ENCODE assay signal across 11 cellular contexts in genomic region chr2:60530228-60530627, GRCh38. TPM values are rescaled to one million over a fixed set of nuclear protein-coding genes. Genes with fewer than 3 reads are reported as not detected.
A peak's percentile ranks its signal among the peaks of the same experiment; 100 is the strongest.
DNase-seq lines count a peak whose midpoint lies in the region; ATAC-seq and TF ChIP-seq lines count a peak whose summit lies in the region.
"Had no signal": no experiment of that assay in that cellular context is flagged by ENCODE, and none has a peak within 500 bp of the region (broad histone marks: within the 10 kb centered on the region; RNA-seq: fewer than 3 reads in every experiment).

No MANE protein-coding gene starts in this region.

- H3K36me3 ChIP-seq in breast epithelium (no peaks in the 10 kb centered on the region), OCI-LY7 (ENCODE audit: insufficient read depth, low read length) (peaks cover 86% of the 10 kb centered on the region)

- H3K27me3 ChIP-seq in breast epithelium (no peaks in the 10 kb centered on the region), foreskin keratinocyte (no peaks in the 10 kb centered on the region)

- peaks cover 24% of the 10 kb centered on the region for H3K4me1 Mint-ChIP-seq in MCF 10A (ENCODE audit: insufficient read depth, unreplicated experiment)
- H3K4me1 Mint-ChIP-seq in stimulated activated naive B cell treated with anti-CD40 and anti-IgM and Interleukin-4, amounts not matched to agents 10 μg/mL and 1 μg/mL and 100 μg/mL, for 72 hours, result peaks cover 87 to 99% of the 10 kb centered on the region in 2 donors

- CTCF ChIA-PET in MCF 10A (lab: Yijun Ruan, JAX), result interaction anchor here (0.6 to 1.1 kb wide), 3 partner anchors 8 to 508 kb away, joined by 3 to 5 read pairs (median 4); no protein-coding TSS in a partner anchor
- CTCF ChIA-PET in OCI-LY7 (lab: Charles Lee; ENCODE audit: unreplicated experiment), result no interaction called here

- BruUV-seq in MCF 10A (replicated peaks; lab: Mats Ljungman, UMichigan) (no TSS peak), OCI-LY7 (replicated peaks; lab: Mats Ljungman, UMichigan) (no TSS peak)

- H3K27me3 Mint-ChIP-seq in MCF 10A (ENCODE audit: insufficient read depth, unreplicated experiment), result no peaks in the 10 kb centered on the region
- H3K27me3 Mint-ChIP-seq in stimulated activated naive B cell treated with anti-CD40 and anti-IgM and Interleukin-4, amounts not matched to agents 10 μg/mL and 1 μg/mL and 100 μg/mL, for 72 hours, result no peaks in the 10 kb centered on the region

- no peaks in the 10 kb centered on the region for H3K9me3 ChIP-seq in breast epithelium
- no peaks in the 10 kb centered on the region for H3K9me3 ChIP-seq in OCI-LY7 (ENCODE audit: low read length)

- H3K4me3 ChIP-seq in breast epithelium, result peak overlapping the region in 1 of 3 donors; percentile 29
- H3K4me3 ChIP-seq in OCI-LY7 (ENCODE audit: low read depth, low read length, poor library complexity, severe bottlenecking), result no peak overlapping the region
- H3K4me3 ChIP-seq: K562 had no signal

- TF ChIP-seq POLR2A in breast epithelium (IDR thresholded peaks at IDR 0.05), result no peak

- peak overlapping the region in 1 of 2 donors; percentile 57 for H3K27ac ChIP-seq in breast epithelium
- H3K27ac ChIP-seq in OCI-LY7 (ENCODE audit: low read depth, low read length, poor library complexity, severe bottlenecking), result peak overlapping the region; percentile 7
- H3K27ac ChIP-seq in foreskin keratinocyte, result peak overlapping the region; percentile 55

- peak overlapping the region; percentile 44 for H3K4me3 Mint-ChIP-seq in MCF 10A (ENCODE audit: unreplicated experiment)
- H3K4me3 Mint-ChIP-seq in stimulated activated naive B cell treated with anti-CD40 and anti-IgM and Interleukin-4, amounts not matched to agents 10 μg/mL and 1 μg/mL and 100 μg/mL, for 72 hours, result peak overlapping the region; percentile 53 to 87

- H2AFZ ChIP-seq in OCI-LY7 (ENCODE audit: low read length), result no peak overlapping the region

- H3K79me2 ChIP-seq in OCI-LY7 (ENCODE audit: insufficient read depth, low read depth, low read length), result peaks cover 100% of the 10 kb centered on the region

- ATAC-seq in foreskin keratinocyte, result peak; percentile 12
- ATAC-seq in stimulated activated naive B cell treated with anti-CD40 and anti-IgM and Interleukin-4, amounts not matched to agents 10 μg/mL and 1 μg/mL and 100 μg/mL, for 72 hours (replicated peaks), result no peak
- no peak for ATAC-seq in HG02852 (IDR thresholded peaks at IDR 0.05; ENCODE audit: unreplicated experiment)

- no peaks in the 10 kb centered on the region for H3K9me3 Mint-ChIP-seq in MCF 10A (ENCODE audit: unreplicated experiment)
- H3K9me3 Mint-ChIP-seq in stimulated activated naive B cell treated with anti-CD40 and anti-IgM and Interleukin-4, amounts not matched to agents 10 μg/mL and 1 μg/mL and 100 μg/mL, for 72 hours, result no peaks in the 10 kb centered on the region

- DNase-seq in MCF 10A (ENCODE audit: unreplicated experiment), result no peak
- no peak for DNase-seq in breast epithelium (ENCODE audit: low spot score in 2 of 2)
- no peak for DNase-seq in OCI-LY7 (ENCODE audit: low spot score)
- peak in 1 of 2 donors; percentile 64 for DNase-seq in foreskin keratinocyte
- DNase-seq in stimulated activated naive B cell treated with anti-CD40 and anti-IgM and Interleukin-4, amounts not matched to agents 10 μg/mL and 1 μg/mL and 100 μg/mL, for 72 hours, result no peak
- DNase-seq in NCI-H1930 (lab: John Stamatoyannopoulos, UW), result no peak
- no peak for DNase-seq in activated CD4-positive, CD25-positive, alpha-beta regulatory T cell treated with anti-CD3 and anti-CD28 coated beads, Interleukin-2, amount 50 U/mL, for 72 hours
- DNase-seq: activated effector memory CD4-positive, alpha-beta T cell treated with Interleukin-2 at 50 U/mL for 16 hours; stimulated activated naive CD4-positive, alpha-beta T cell had no signal

- intact Hi-C loops in MCF 10A (cut with micrococcal nuclease) (no loop called here), breast epithelium (cut with DNase I; ENCODE audit: low total_unique reads) (no loop called here), OCI-LY7 (cut with micrococcal nuclease; ENCODE audit: unreplicated experiment) (loop anchor here (5.0 kb wide), 1 partner anchor 93 kb away; no protein-coding TSS in a partner anchor)

- POLR2A ChIA-PET in MCF 10A (lab: Yijun Ruan, JAX), result interaction anchor here (0.9 to 1.0 kb wide), 3 partner anchors 11 to 88 kb away, joined by 3 to 7 read pairs (median 3); no protein-coding TSS in a partner anchor
- POLR2A ChIA-PET in OCI-LY7 (lab: Charles Lee), result interaction anchor here (0.6 to 1.2 kb wide), 7 partner anchors 10 to 1057 kb away, joined by 3 to 6 read pairs (median 3); no protein-coding TSS in a partner anchor

- peak overlapping the region; percentile 50; the same call in 1 of the 2 replicates for H3K4me2 ChIP-seq in OCI-LY7 (ENCODE audit: low read length)

- H3K36me3 Mint-ChIP-seq in MCF 10A (ENCODE audit: insufficient read depth, unreplicated experiment), result peaks cover 22% of the 10 kb centered on the region
- H3K36me3 Mint-ChIP-seq in stimulated activated naive B cell treated with anti-CD40 and anti-IgM and Interleukin-4, amounts not matched to agents 10 μg/mL and 1 μg/mL and 100 μg/mL, for 72 hours, result peaks cover 59 to 66% of the 10 kb centered on the region in 2 donors

- peaks cover 49% of the 10 kb centered on the region for H4K20me1 ChIP-seq in OCI-LY7 (ENCODE audit: insufficient read depth, low read length)

- no peaks in the 10 kb centered on the region for H3K4me1 ChIP-seq in breast epithelium
- peaks cover 69% of the 10 kb centered on the region for H3K4me1 ChIP-seq in OCI-LY7 (ENCODE audit: insufficient read depth, low read length, poor library complexity, severe bottlenecking)
- H3K4me1 ChIP-seq in foreskin keratinocyte, result peaks cover 61% of the 10 kb centered on the region

- no peak for TF ChIP-seq CTCF in MCF 10A (IDR thresholded peaks at IDR 0.05; ENCODE audit: unreplicated experiment)
- no peak for TF ChIP-seq CTCF in breast epithelium (IDR thresholded peaks at IDR 0.05)
- no peak for TF ChIP-seq CTCF in OCI-LY7 (conservative IDR thresholded peaks at IDR 0.05; ENCODE audit: low read length)
- TF ChIP-seq CTCF in foreskin keratinocyte (conservative IDR thresholded peaks at IDR 0.05), result no peak

- no peaks in the 10 kb centered on the region for H3K9me2 ChIP-seq in OCI-LY7 (ENCODE audit: insufficient read depth, low read length)

- no peak overlapping the region for H3K27ac Mint-ChIP-seq in MCF 10A (ENCODE audit: low read depth, unreplicated experiment)
- H3K27ac Mint-ChIP-seq in stimulated activated naive B cell treated with anti-CD40 and anti-IgM and Interleukin-4, amounts not matched to agents 10 μg/mL and 1 μg/mL and 100 μg/mL, for 72 hours, result peak overlapping the region; percentile 93

RNA-seq across cellular contexts. Expression of gene BCL11A, which starts 23.2 kb away (rescaled TPM):
- total RNA-seq in MCF 10A (2022), result 4.3 and 5.3 TPM in 2 replicates
- total RNA-seq in breast epithelium, result 10 to 100 TPM in 1 of 3 donors, 1 to 10 TPM in 1, under 1 TPM in 1; 0.64 to 13.5 (median 6.2) TPM
- 54.9 and 64.3 TPM in 2 replicates for total RNA-seq in OCI-LY7 (2014; rRNA removed; shearing (Covaris generic))
- total RNA-seq in OCI-LY7 (2022), result 163 and 167 TPM in 2 replicates
- 7.1 and 7.2 TPM in 2 replicates for total RNA-seq in foreskin keratinocyte
- polyA plus RNA-seq in foreskin keratinocyte, result 5.3 and 6.9 TPM in 2 replicates
- polyA plus RNA-seq: K562 had no signal
